6 cellular contexts compared by ENCODE assay signal in genomic region chr1:66966188-66966873, GRCh38. TPM values are rescaled to one million over a fixed set of nuclear protein-coding genes. Genes with fewer than 3 reads are reported as not detected.
DNase-seq lines count a peak whose midpoint lies in the region; ATAC-seq and TF ChIP-seq lines count a peak whose summit lies in the region.
"Not testable (repeated sequence)": the region's sequence is repeated elsewhere in the genome, so short reads cannot be mapped to it uniquely, and the experiment has no call there.

No MANE protein-coding gene starts in this region.

- peaks cover 87% of the 10 kb centered on the region for H3K36me3 Mint-ChIP-seq in CD8-positive, alpha-beta T cell
- H3K36me3 Mint-ChIP-seq in activated naive CD4-positive, alpha-beta T cell treated with anti-CD3 and anti-CD28 coated beads, Interleukin-2, amount 50 U/mL, for 24 hours = peaks cover 43% of the 10 kb centered on the region
- peaks cover 77% of the 10 kb centered on the region for H3K36me3 Mint-ChIP-seq in central memory CD8-positive, alpha-beta T cell (ENCODE audit: insufficient read depth)
- H3K36me3 Mint-ChIP-seq in memory B cell = peaks cover 40% of the 10 kb centered on the region
- H3K36me3 Mint-ChIP-seq in stimulated activated effector memory CD8-positive, alpha-beta T cell treated with anti-CD3 and anti-CD28 coated beads, Interleukin-12 subunit alpha, Interleukin-12 subunit beta, amount 100 ng/mL, for 72 hours = peaks cover 100% of the 10 kb centered on the region

- H3K4me3 Mint-ChIP-seq in CD8-positive, alpha-beta T cell; activated naive CD4-positive, alpha-beta T cell treated with anti-CD3 and anti-CD28 coated beads, Interleukin-2, amount 50 U/mL, for 24 hours; central memory CD8-positive, alpha-beta T cell; memory B cell; stimulated activated effector memory CD8-positive, alpha-beta T cell treated with anti-CD3 and anti-CD28 coated beads, Interleukin-12 subunit alpha, Interleukin-12 subunit beta, amount 100 ng/mL, for 72 hours: not testable (repeated sequence)

- not testable (repeated sequence) for ATAC-seq in CD8-positive, alpha-beta T cell; central memory CD8-positive, alpha-beta T cell (replicated peaks; ENCODE audit: extremely low read depth, poor library complexity, severe bottlenecking); memory B cell (ENCODE audit: low read depth); stimulated activated effector memory CD8-positive, alpha-beta T cell treated with anti-CD3 and anti-CD28 coated beads, Interleukin-12 subunit alpha, Interleukin-12 subunit beta, amount 100 ng/mL, for 72 hours

- not testable (repeated sequence) for H3K4me3 ChIP-seq in CD8-positive, alpha-beta T cell (ENCODE audit: low read depth, low read length); Jurkat, Clone E6-1 (ENCODE audit: low read length)

- not testable (repeated sequence) for DNase-seq in CD8-positive, alpha-beta T cell; central memory CD8-positive, alpha-beta T cell (ENCODE audit: low spot score in 2 of 2); memory B cell (ENCODE audit: low spot score in 2 of 2); stimulated activated effector memory CD8-positive, alpha-beta T cell treated with anti-CD3 and anti-CD28 coated beads, Interleukin-12 subunit alpha, Interleukin-12 subunit beta, amount 100 ng/mL, for 72 hours (ENCODE audit: low spot score in 2 of 2)
- DNase-seq in Jurkat, Clone E6-1 (ENCODE audit: low read depth, low spot score) = peak; percentile 42

- POLR2A ChIA-PET in CD8-positive, alpha-beta T cell (lab: Charles Lee) = not testable (repeated sequence)

- not testable (repeated sequence) for H3K4me1 ChIP-seq in CD8-positive, alpha-beta T cell (ENCODE audit: insufficient read depth, low read length)

- not testable (repeated sequence) for H3K9me3 ChIP-seq in CD8-positive, alpha-beta T cell (ENCODE audit: low read length)

- not testable (repeated sequence) for H3K9me3 Mint-ChIP-seq in CD8-positive, alpha-beta T cell; activated naive CD4-positive, alpha-beta T cell treated with anti-CD3 and anti-CD28 coated beads, Interleukin-2, amount 50 U/mL, for 24 hours; central memory CD8-positive, alpha-beta T cell; memory B cell; stimulated activated effector memory CD8-positive, alpha-beta T cell treated with anti-CD3 and anti-CD28 coated beads, Interleukin-12 subunit alpha, Interleukin-12 subunit beta, amount 100 ng/mL, for 72 hours

- H3K27me3 Mint-ChIP-seq in CD8-positive, alpha-beta T cell (ENCODE audit: low read depth); activated naive CD4-positive, alpha-beta T cell treated with anti-CD3 and anti-CD28 coated beads, Interleukin-2, amount 50 U/mL, for 24 hours; central memory CD8-positive, alpha-beta T cell; memory B cell: not testable (repeated sequence)

- not testable (repeated sequence) for H3K27me3 ChIP-seq in CD8-positive, alpha-beta T cell (ENCODE audit: insufficient read depth, low read length)

- intact Hi-C loops in CD8-positive, alpha-beta T cell (cut with DNase I, micrococcal nuclease) = not testable (repeated sequence)

- CTCF ChIA-PET in CD8-positive, alpha-beta T cell (lab: Charles Lee) = not testable (repeated sequence)

- H3K27ac ChIP-seq in CD8-positive, alpha-beta T cell (ENCODE audit: low read depth, low read length) = not testable (repeated sequence)

- H3K27ac Mint-ChIP-seq in CD8-positive, alpha-beta T cell = peak overlapping the region; percentile 7
- H3K27ac Mint-ChIP-seq in activated naive CD4-positive, alpha-beta T cell treated with anti-CD3 and anti-CD28 coated beads, Interleukin-2, amount 50 U/mL, for 24 hours = peak overlapping the region; percentile 39
- peak overlapping the region; percentile 50 for H3K27ac Mint-ChIP-seq in central memory CD8-positive, alpha-beta T cell (ENCODE audit: low read depth)
- peak overlapping the region; percentile 4 for H3K27ac Mint-ChIP-seq in memory B cell
- peak overlapping the region; percentile 53 for H3K27ac Mint-ChIP-seq in stimulated activated effector memory CD8-positive, alpha-beta T cell treated with anti-CD3 and anti-CD28 coated beads, Interleukin-12 subunit alpha, Interleukin-12 subunit beta, amount 100 ng/mL, for 72 hours

- H3K36me3 ChIP-seq in CD8-positive, alpha-beta T cell (ENCODE audit: insufficient read depth, low read length) = peaks cover 36% of the 10 kb centered on the region

- H3K4me1 Mint-ChIP-seq in CD8-positive, alpha-beta T cell (ENCODE audit: low read depth) = peaks cover 14% of the 10 kb centered on the region
- peaks cover 49% of the 10 kb centered on the region for H3K4me1 Mint-ChIP-seq in activated naive CD4-positive, alpha-beta T cell treated with anti-CD3 and anti-CD28 coated beads, Interleukin-2, amount 50 U/mL, for 24 hours
- H3K4me1 Mint-ChIP-seq in central memory CD8-positive, alpha-beta T cell = peaks cover 21% of the 10 kb centered on the region
- H3K4me1 Mint-ChIP-seq in memory B cell = not testable (repeated sequence)
- H3K4me1 Mint-ChIP-seq in stimulated activated effector memory CD8-positive, alpha-beta T cell treated with anti-CD3 and anti-CD28 coated beads, Interleukin-12 subunit alpha, Interleukin-12 subunit beta, amount 100 ng/mL, for 72 hours = peaks cover 26% of the 10 kb centered on the region

- not testable (repeated sequence) for TF ChIP-seq CTCF in CD8-positive, alpha-beta T cell (IDR thresholded peaks at IDR 0.05)

RNA-seq across cellular contexts. Expression of gene MIER1, which starts 41.5 kb away (rescaled TPM):
- 10 to 100 TPM; 94.5 to 96.5 TPM for total RNA-seq in CD8-positive, alpha-beta T cell
- polyA plus RNA-seq in Jurkat, Clone E6-1 (2012; ENCODE audit: insufficient read depth, insufficient read length) = 14.0 TPM

RNA-seq across cellular contexts. Expression of gene DNAI4, which starts 41.7 kb away (rescaled TPM):
- 1 to 10 TPM; 4.9 to 5.1 TPM for total RNA-seq in CD8-positive, alpha-beta T cell
- 1.6 TPM for polyA plus RNA-seq in Jurkat, Clone E6-1 (2012; ENCODE audit: insufficient read depth, insufficient read length)
